15 cellular contexts compared by ENCODE assay signal in genomic region chr3:23495507-23495906, GRCh38.
DNase-seq lines count a peak whose midpoint lies in the region; ATAC-seq and TF ChIP-seq lines count a peak whose summit lies in the region.
"Had no signal": no experiment of that assay in that cellular context is flagged by ENCODE, and none has a peak within 500 bp of the region (broad histone marks: within the 10 kb centered on the region; RNA-seq: fewer than 3 reads in every experiment).

No MANE protein-coding gene starts in this region.

- H3K4me1 ChIP-seq in left lung: no peaks in the 10 kb centered on the region
- peaks cover 4 to 21% (median 20%) of the 10 kb centered on the region in 4 donors for H3K4me1 ChIP-seq in esophagus muscularis mucosa

- H3K27ac ChIP-seq in left lung (no peak overlapping the region), esophagus muscularis mucosa (replicated peaks in 1 of 4) (no peak overlapping the region)

- ATAC-seq in left lung: peak; percentile 19
- ATAC-seq: activated CD8-positive, alpha-beta memory T cell treated with anti-CD3 and anti-CD28 coated beads, Interleukin-2, amount 10 ng/mL, durations not matched to agents 7 days and 5 days; activated naive CD4-positive, alpha-beta T cell treated with anti-CD3 and anti-CD28 coated beads, Interleukin-2, amount 50 U/mL, for 72 hours; left colon had no signal

- H3K27me3 ChIP-seq in left lung (no peaks in the 10 kb centered on the region), esophagus muscularis mucosa (no peaks in the 10 kb centered on the region)

- WGBS in esophagus muscularis mucosa: 96% methylated on average over 1 of the region's 1 CpG

- TF ChIP-seq EP300 in esophagus muscularis mucosa (IDR thresholded peaks at IDR 0.05): no peak

- H3K4me3 ChIP-seq in AG10803 (ENCODE audit: low read length): no peak overlapping the region
- H3K4me3 ChIP-seq in cardiac fibroblast (replicated peaks in 1 of 2; ENCODE audit: low read depth in 2 of 2, low read length in 2 of 2): no peak overlapping the region
- no peak overlapping the region for H3K4me3 ChIP-seq in left lung
- no peak overlapping the region for H3K4me3 ChIP-seq in esophagus muscularis mucosa

- DNase-seq in AG10803 (ENCODE audit: low read depth) (peak; percentile 58), M059J (ENCODE audit: low read depth) (peak; percentile 46), cardiac fibroblast (ENCODE audit: low read depth in 2 of 2) (peak; percentile 39 to 64), left lung (no peak), esophagus muscularis mucosa (ENCODE audit: extremely low spot score) (no peak), erythroblast (lab: John Stamatoyannopoulos, UW) (no peak), NCI-H345 (lab: John Stamatoyannopoulos, UW) (no peak)
- DNase-seq in stimulated activated CD4-positive, alpha-beta T cell treated with anti-CD3 and anti-CD28 coated beads, Interleukin-4, amount 100 ng/mL, for 4 hours: no peak
- DNase-seq: activated CD8-positive, alpha-beta memory T cell treated with anti-CD3 and anti-CD28 coated beads, Interleukin-2, amount 10 ng/mL, durations not matched to agents 7 days and 5 days; AML-193; DMS79; left colon; NCI-H526; SIG-M5 had no signal

- no peak for TF ChIP-seq POLR2A in esophagus muscularis mucosa (IDR thresholded peaks at IDR 0.05; ENCODE audit: low read depth)
- no peak for TF ChIP-seq POLR2A in erythroblast (IDR thresholded peaks at IDR 0.05; ENCODE audit: low read length)

- TF ChIP-seq CTCF in AG10803 (conservative IDR thresholded peaks at IDR 0.05; ENCODE audit: low read length): no peak
- TF ChIP-seq CTCF in cardiac fibroblast (IDR thresholded peaks at IDR 0.05; ENCODE audit: low read depth, low read length): no peak
- TF ChIP-seq CTCF in left lung (IDR thresholded peaks at IDR 0.05): no peak
- TF ChIP-seq CTCF in esophagus muscularis mucosa (IDR thresholded peaks at IDR 0.05): no peak

- H3K36me3 ChIP-seq in left lung (no peaks in the 10 kb centered on the region), esophagus muscularis mucosa (no peaks in the 10 kb centered on the region)

- H3K9me3 ChIP-seq in left lung: no peaks in the 10 kb centered on the region
- H3K9me3 ChIP-seq in esophagus muscularis mucosa: no peaks in the 10 kb centered on the region

- intact Hi-C loops in left lung (cut with DNase I) (no loop called here), esophagus muscularis mucosa (cut with DNase I) (no loop called here)

Comparison
In these comparisons a context has a peak if more than half of its experiments do, and no peak if none do; other contexts are left out.
1. DNase-seq: peak in AG10803 (single experiment), M059J (single experiment) and cardiac fibroblast (2 of 2); none in left lung (0 of 2), esophagus muscularis mucosa (single experiment), erythroblast (0 of 2), stimulated activated CD4-positive, alpha-beta T cell treated with anti-CD3 and anti-CD28 coated beads, Interleukin-4, amount 100 ng/mL, for 4 hours (0 of 2) and NCI-H345 (single experiment).